ENCODE assay signal across 1 cellular context in the genomic region with DNA sequence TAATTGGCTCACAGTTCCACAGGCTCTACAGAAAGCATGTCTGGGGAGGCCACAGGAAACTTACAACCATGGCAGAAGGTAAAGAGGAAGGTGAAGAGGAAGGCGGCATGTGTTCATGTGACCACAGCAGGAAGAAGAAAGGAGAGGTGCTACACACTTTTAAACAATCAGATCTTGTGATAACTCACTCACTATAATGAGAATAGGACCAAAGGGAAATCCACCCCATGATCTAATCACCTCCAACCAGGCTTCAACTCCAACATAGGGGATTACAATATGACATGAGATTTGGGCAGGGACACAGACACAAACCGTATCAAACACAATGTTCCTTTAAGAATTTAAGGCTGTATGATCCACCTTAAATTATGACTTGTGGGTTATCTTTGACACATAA.
TF ChIP-seq lines count a peak whose summit lies in the region.

No MANE protein-coding gene starts in this region.

TF ChIP-seq in HCT116, 20 proteins besides CTCF, POLR2A, EP300 and RAD21 (continued from another document):
- TF ChIP-seq, protein P1, sequence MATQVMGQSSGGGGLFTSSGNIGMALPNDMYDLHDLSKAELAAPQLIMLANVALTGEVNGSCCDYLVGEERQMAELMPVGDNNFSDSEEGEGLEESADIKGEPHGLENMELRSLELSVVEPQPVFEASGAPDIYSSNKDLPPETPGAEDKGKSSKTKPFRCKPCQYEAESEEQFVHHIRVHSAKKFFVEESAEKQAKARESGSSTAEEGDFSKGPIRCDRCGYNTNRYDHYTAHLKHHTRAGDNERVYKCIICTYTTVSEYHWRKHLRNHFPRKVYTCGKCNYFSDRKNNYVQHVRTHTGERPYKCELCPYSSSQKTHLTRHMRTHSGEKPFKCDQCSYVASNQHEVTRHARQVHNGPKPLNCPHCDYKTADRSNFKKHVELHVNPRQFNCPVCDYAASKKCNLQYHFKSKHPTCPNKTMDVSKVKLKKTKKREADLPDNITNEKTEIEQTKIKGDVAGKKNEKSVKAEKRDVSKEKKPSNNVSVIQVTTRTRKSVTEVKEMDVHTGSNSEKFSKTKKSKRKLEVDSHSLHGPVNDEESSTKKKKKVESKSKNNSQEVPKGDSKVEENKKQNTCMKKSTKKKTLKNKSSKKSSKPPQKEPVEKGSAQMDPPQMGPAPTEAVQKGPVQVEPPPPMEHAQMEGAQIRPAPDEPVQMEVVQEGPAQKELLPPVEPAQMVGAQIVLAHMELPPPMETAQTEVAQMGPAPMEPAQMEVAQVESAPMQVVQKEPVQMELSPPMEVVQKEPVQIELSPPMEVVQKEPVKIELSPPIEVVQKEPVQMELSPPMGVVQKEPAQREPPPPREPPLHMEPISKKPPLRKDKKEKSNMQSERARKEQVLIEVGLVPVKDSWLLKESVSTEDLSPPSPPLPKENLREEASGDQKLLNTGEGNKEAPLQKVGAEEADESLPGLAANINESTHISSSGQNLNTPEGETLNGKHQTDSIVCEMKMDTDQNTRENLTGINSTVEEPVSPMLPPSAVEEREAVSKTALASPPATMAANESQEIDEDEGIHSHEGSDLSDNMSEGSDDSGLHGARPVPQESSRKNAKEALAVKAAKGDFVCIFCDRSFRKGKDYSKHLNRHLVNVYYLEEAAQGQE (IDR thresholded peaks at IDR 0.05; ENCODE audit: low read depth): no peak
TF ChIP-seq in HCT116: peak in this region for 0.
